ENCODE assay signal across 15 cellular contexts in genomic region chr1:65528104-65528503, GRCh38.
DNase-seq lines count a peak whose midpoint lies in the region; ATAC-seq and TF ChIP-seq lines count a peak whose summit lies in the region.
"Had no signal": no experiment of that assay in that cellular context is flagged by ENCODE, and none has a peak within 500 bp of the region (broad histone marks: within the 10 kb centered on the region; RNA-seq: fewer than 3 reads in every experiment).

No MANE protein-coding gene starts in this region.

- H3K4me2 ChIP-seq in PC-3 (ENCODE audit: low read length): no peak overlapping the region

- POLR2A ChIA-PET in PC-3 (lab: Charles Lee; ENCODE audit: unreplicated experiment): no interaction called here

- no peak overlapping the region for H3K9ac ChIP-seq in PC-3 (ENCODE audit: low read length)

- no peaks in the 10 kb centered on the region for H4K20me1 ChIP-seq in PC-3 (ENCODE audit: low read length)

- CTCF ChIA-PET in PC-3 (lab: Charles Lee): no interaction called here

- H3K4me1 ChIP-seq in PC-3 (ENCODE audit: insufficient read depth, low read length) (no peaks in the 10 kb centered on the region), esophagus muscularis mucosa (peaks cover 6 to 19% (median 16%) of the 10 kb centered on the region in 4 donors)
- H3K4me1 ChIP-seq: Caco-2 had no signal

- H3K9me3 ChIP-seq in PC-3 (ENCODE audit: low read length) (no peaks in the 10 kb centered on the region), esophagus muscularis mucosa (peaks cover 0 to 7% (median 2%) of the 10 kb centered on the region in 4 donors)
- H3K9me3 ChIP-seq: Caco-2, pancreas had no signal

- no TSS peak for BruUV-seq in PC-3 (replicated peaks; lab: Mats Ljungman, UMichigan)

- H3K36me3 ChIP-seq in PC-3 (ENCODE audit: low read depth, low read length): no peaks in the 10 kb centered on the region
- no peaks in the 10 kb centered on the region for H3K36me3 ChIP-seq in esophagus muscularis mucosa
- H3K36me3 ChIP-seq: pancreas had no signal

- H3K4me3 ChIP-seq in PC-3 (ENCODE audit: low read length): no peak overlapping the region
- peak overlapping the region in 3 of 4 donors; percentile 19 to 36 (median 23) for H3K4me3 ChIP-seq in esophagus muscularis mucosa
- no peak overlapping the region for H3K4me3 ChIP-seq in retinal pigment epithelial cell (ENCODE audit: low read length)
- H3K4me3 ChIP-seq: pancreas had no signal

- DNase-seq in PC-3 (no peak), esophagus muscularis mucosa (ENCODE audit: extremely low spot score) (no peak), retinal pigment epithelial cell (ENCODE audit: low read depth) (no peak), GM13976 (ENCODE audit: low spot score) (no peak), left lobe of liver (ENCODE audit: low spot score) (no peak)
- DNase-seq: Caco-2; dorsolateral prefrontal cortex; left colon; NCI-H510A treated with DMSO at 0.1 percent for 48 hours; pancreas; stimulated activated CD4-positive, alpha-beta T cell treated with anti-CD3 and anti-CD28 coated beads, Interleukin-2, amount 100 ng/mL, for 48 hours; stimulated activated naive CD4-positive, alpha-beta T cell had no signal

- H3K27me3 ChIP-seq in PC-3 (ENCODE audit: low read length) (peaks cover 88% of the 10 kb centered on the region), esophagus muscularis mucosa (peaks cover 0 to 38% (median 15%) of the 10 kb centered on the region in 4 donors)

- no peak for TF ChIP-seq EP300 in esophagus muscularis mucosa (IDR thresholded peaks at IDR 0.05)

- no peaks in the 10 kb centered on the region for H3K79me2 ChIP-seq in PC-3 (ENCODE audit: low read length)

- H3K27ac ChIP-seq in C4-2B (no peak overlapping the region), PC-3 (ENCODE audit: low read length) (no peak overlapping the region), esophagus muscularis mucosa (replicated peaks in 1 of 4) (peak overlapping the region in 2 of 4 donors; percentile 30 to 38)
- H3K27ac ChIP-seq: pancreas had no signal

- H3F3A ChIP-seq in PC-3 (ENCODE audit: low read length, unreplicated experiment): no peaks in the 10 kb centered on the region

- peak; percentile 52 for TF ChIP-seq CTCF in C4-2B (conservative IDR thresholded peaks at IDR 0.05)
- peak; percentile 46 for TF ChIP-seq CTCF in PC-3 (conservative IDR thresholded peaks at IDR 0.05; ENCODE audit: low read depth, low read length)
- peak in 1 of 3 experiments; percentile 20 for TF ChIP-seq CTCF in esophagus muscularis mucosa (IDR thresholded peaks at IDR 0.05)
- peak; percentile 40 for TF ChIP-seq CTCF in retinal pigment epithelial cell (conservative IDR thresholded peaks at IDR 0.05; ENCODE audit: low read depth, low read length)
- no peak for TF ChIP-seq CTCF in GM13976 (IDR thresholded peaks at IDR 0.05; ENCODE audit: borderline replicate concordance, control extremely low read depth, extremely low read depth, insufficient read depth, missing control alignments)

- ATAC-seq in PC-3: no peak
- ATAC-seq in HG02970 (IDR thresholded peaks at IDR 0.05; ENCODE audit: low FRiP score, unreplicated experiment): no peak
- ATAC-seq in GM18505 (IDR thresholded peaks at IDR 0.05; ENCODE audit: unreplicated experiment): no peak
- ATAC-seq in left lobe of liver: no peak
- ATAC-seq: left colon had no signal

- no peaks in the 10 kb centered on the region for H3K9me2 ChIP-seq in PC-3 (replicated peaks; ENCODE audit: low read length)

- in situ Hi-C loops in GM13976 (cut with MboI; ENCODE audit: low sequenced_read_pairs, unreplicated experiment): no loop called here

- 54% methylated on average over 1 of the region's 1 CpG for WGBS in esophagus muscularis mucosa

- intact Hi-C loops in PC-3 (cut with micrococcal nuclease): no loop called here
- intact Hi-C loops in esophagus muscularis mucosa (cut with DNase I): no loop called here

- no peak overlapping the region for H2AFZ ChIP-seq in PC-3 (ENCODE audit: low read length)

- TF ChIP-seq POLR2A in esophagus muscularis mucosa (IDR thresholded peaks at IDR 0.05; ENCODE audit: low read depth): no peak
- TF ChIP-seq POLR2A in GM18505 (IDR thresholded peaks at IDR 0.05; ENCODE audit: borderline replicate concordance, extremely low read depth, insufficient read depth, insufficient read length): no peak

Comparison
In these comparisons a context has a peak if more than half of its experiments do, and no peak if none do; other contexts are left out.
1. H3K4me3 ChIP-seq: peak in esophagus muscularis mucosa (3 of 4); none in PC-3 (single experiment) and retinal pigment epithelial cell (single experiment).